Comparison of ENCODE assay signal across 8 cellular contexts in genomic region chr12:82627799-82628198, GRCh38. TPM values are rescaled to one million over a fixed set of nuclear protein-coding genes. Genes with fewer than 3 reads are reported as not detected.
A peak's percentile ranks its signal among the peaks of the same experiment; 100 is the strongest.
DNase-seq lines count a peak whose midpoint lies in the region; TF ChIP-seq lines count a peak whose summit lies in the region.

No MANE protein-coding gene starts in this region.

- no peaks in the 10 kb centered on the region for H3K4me1 Mint-ChIP-seq in HFFc6 (ENCODE audit: low read depth)

- H2AFZ ChIP-seq in OCI-LY7 (ENCODE audit: low read length): no peak overlapping the region
- H2AFZ ChIP-seq in hepatocyte: no peak overlapping the region

- H3K9me3 ChIP-seq in OCI-LY7 (ENCODE audit: low read length) (no peaks in the 10 kb centered on the region), hepatocyte (ENCODE audit: low read depth) (no peaks in the 10 kb centered on the region), esophagus muscularis mucosa (no peaks in the 10 kb centered on the region), Peyer's patch (no peaks in the 10 kb centered on the region)

- no peak overlapping the region for H3K27ac Mint-ChIP-seq in HFFc6

- H3K27me3 Mint-ChIP-seq in HFFc6 (ENCODE audit: insufficient read depth): peaks cover 3% of the 10 kb centered on the region; the same call in 1 of the 2 replicates

- DNase-seq in GM10248 (ENCODE audit: extremely low spot score): peak; percentile 37
- peak; percentile 29 for DNase-seq in HFFc6
- no peak for DNase-seq in OCI-LY7 (ENCODE audit: low spot score)
- peak; percentile 33 for DNase-seq in hepatocyte (ENCODE audit: low spot score)
- no peak for DNase-seq in esophagus muscularis mucosa (ENCODE audit: extremely low spot score)
- no peak for DNase-seq in CD1c-positive myeloid dendritic cell (ENCODE audit: extremely low spot score)
- no peak for DNase-seq in Peyer's patch
- no peak for DNase-seq in activated T-cell treated with anti-CD3 and anti-CD28 coated beads for 4 hours

- H3K36me3 Mint-ChIP-seq in HFFc6 (ENCODE audit: low read depth): no peaks in the 10 kb centered on the region

- H3K9me2 ChIP-seq in OCI-LY7 (ENCODE audit: insufficient read depth, low read length) (no peaks in the 10 kb centered on the region), hepatocyte (replicated peaks; ENCODE audit: insufficient read depth) (no peaks in the 10 kb centered on the region)

- CTCF ChIA-PET in GM10248 (lab: Yijun Ruan, JAX): interaction anchor here (1.2 kb wide), 2 partner anchors 9 to 34 kb away, joined by 3 read pairs; no protein-coding TSS in a partner anchor
- CTCF ChIA-PET in OCI-LY7 (lab: Charles Lee; ENCODE audit: unreplicated experiment): no interaction called here

- no TSS peak for BruUV-seq in OCI-LY7 (replicated peaks; lab: Mats Ljungman, UMichigan)

- no peak overlapping the region for H3K4me3 ChIP-seq in OCI-LY7 (ENCODE audit: low read depth, low read length, poor library complexity, severe bottlenecking)
- H3K4me3 ChIP-seq in hepatocyte: no peak overlapping the region
- no peak overlapping the region for H3K4me3 ChIP-seq in esophagus muscularis mucosa
- no peak overlapping the region for H3K4me3 ChIP-seq in Peyer's patch

- H4K20me1 ChIP-seq in OCI-LY7 (ENCODE audit: insufficient read depth, low read length) (no peaks in the 10 kb centered on the region), hepatocyte (ENCODE audit: insufficient read depth, poor library complexity, severe bottlenecking) (no peaks in the 10 kb centered on the region)

- H3K27ac ChIP-seq in OCI-LY7 (ENCODE audit: low read depth, low read length, poor library complexity, severe bottlenecking) (no peak overlapping the region), hepatocyte (no peak overlapping the region), esophagus muscularis mucosa (replicated peaks in 1 of 4) (no peak overlapping the region), Peyer's patch (no peak overlapping the region)

- intact Hi-C loops in OCI-LY7 (cut with micrococcal nuclease; ENCODE audit: unreplicated experiment): no loop called here
- intact Hi-C loops in esophagus muscularis mucosa (cut with DNase I): no loop called here

- H3K27me3 ChIP-seq in hepatocyte (no peaks in the 10 kb centered on the region), esophagus muscularis mucosa (no peaks in the 10 kb centered on the region), Peyer's patch (no peaks in the 10 kb centered on the region)

- 57% methylated on average over 7 of the region's 7 CpGs for WGBS in hepatocyte (ENCODE audit: low lambda C conversion rate, missing lambda C conversion rate)
- WGBS in esophagus muscularis mucosa: 60% methylated on average over 7 of the region's 7 CpGs

- peak; percentile 36 for TF ChIP-seq CTCF in GM10248 (IDR thresholded peaks at IDR 0.05; ENCODE audit: control extremely low read depth, extremely low read depth, low read depth, missing control alignments)
- TF ChIP-seq CTCF in HFFc6 (IDR thresholded peaks at IDR 0.05): peak; percentile 60; the same call in 1 of the 2 replicates
- peak; percentile 50 for TF ChIP-seq CTCF in OCI-LY7 (conservative IDR thresholded peaks at IDR 0.05; ENCODE audit: low read length)
- TF ChIP-seq CTCF in hepatocyte (IDR thresholded peaks at IDR 0.05; ENCODE audit: poor library complexity): peak; percentile 54
- no peak for TF ChIP-seq CTCF in esophagus muscularis mucosa (IDR thresholded peaks at IDR 0.05)
- peak in 3 of 6 experiments; percentile 38 to 42 (median 41) for TF ChIP-seq CTCF in Peyer's patch (IDR thresholded peaks at IDR 0.05)

- no peaks in the 10 kb centered on the region for H3K4me1 ChIP-seq in OCI-LY7 (ENCODE audit: insufficient read depth, low read length, poor library complexity, severe bottlenecking)
- H3K4me1 ChIP-seq in hepatocyte (ENCODE audit: insufficient read depth): no peaks in the 10 kb centered on the region
- no peaks in the 10 kb centered on the region for H3K4me1 ChIP-seq in esophagus muscularis mucosa
- H3K4me1 ChIP-seq in Peyer's patch: no peaks in the 10 kb centered on the region

- POLR2A ChIA-PET in GM10248 (lab: Yijun Ruan, JAX): no interaction called here
- POLR2A ChIA-PET in OCI-LY7 (lab: Charles Lee): no interaction called here

- H3K4me3 Mint-ChIP-seq in HFFc6: no peak overlapping the region

- H3K4me2 ChIP-seq in OCI-LY7 (ENCODE audit: low read length) (no peak overlapping the region), hepatocyte (no peak overlapping the region)

- no peak for TF ChIP-seq EP300 in esophagus muscularis mucosa (IDR thresholded peaks at IDR 0.05)

- H3K79me2 ChIP-seq in OCI-LY7 (ENCODE audit: insufficient read depth, low read depth, low read length) (no peaks in the 10 kb centered on the region), hepatocyte (no peaks in the 10 kb centered on the region)

- no peak for TF ChIP-seq POLR2A in esophagus muscularis mucosa (IDR thresholded peaks at IDR 0.05; ENCODE audit: low read depth)
- no peak for TF ChIP-seq POLR2A in Peyer's patch (IDR thresholded peaks at IDR 0.05)

- H3K36me3 ChIP-seq in OCI-LY7 (ENCODE audit: insufficient read depth, low read length): no peaks in the 10 kb centered on the region
- H3K36me3 ChIP-seq in hepatocyte (replicated peaks; ENCODE audit: insufficient read depth, low read depth): no peaks in the 10 kb centered on the region
- H3K36me3 ChIP-seq in esophagus muscularis mucosa: no peaks in the 10 kb centered on the region
- no peaks in the 10 kb centered on the region for H3K36me3 ChIP-seq in Peyer's patch

- peaks cover 20% of the 10 kb centered on the region for H3K9me3 Mint-ChIP-seq in HFFc6

RNA-seq across cellular contexts. Expression of gene TMTC2, which starts 58.9 kb away (rescaled TPM):
- 1 to 10 TPM in 4 of 6 experiments, under 1 TPM in 2; 0.75 to 3.2 (median 1.1) TPM for total RNA-seq in HFFc6 (2021; fragmentation: NEBNext Ultra II Directional; extraction: Animal tissue kit (Norgen Biotek cat#: 25700))
- 8.1 and 8.4 TPM in 2 replicates for total RNA-seq in OCI-LY7 (2014; rRNA removed; shearing (Covaris generic))
- 5.6 and 6.2 TPM in 2 replicates for total RNA-seq in OCI-LY7 (2022)
- total RNA-seq in hepatocyte: 11.4 and 12.0 TPM in 2 replicates
- 1.5 and 1.7 TPM in 2 replicates for polyA plus RNA-seq in hepatocyte
- 1 to 10 TPM; 4.7 to 8.7 (median 7.3) TPM for total RNA-seq in esophagus muscularis mucosa
- total RNA-seq in Peyer's patch: 10 to 100 TPM in 1 of 4 donors, 1 to 10 TPM in 3; 7.0 to 19.8 (median 8.5) TPM

Comparison
In these comparisons a context has a peak if more than half of its experiments do, and no peak if none do; other contexts are left out.
1. DNase-seq: peak in GM10248 (single experiment), HFFc6 (single experiment) and hepatocyte (single experiment); none in OCI-LY7 (single experiment), esophagus muscularis mucosa (single experiment), CD1c-positive myeloid dendritic cell (single experiment), Peyer's patch (0 of 3) and activated T-cell treated with anti-CD3 and anti-CD28 coated beads for 4 hours (single experiment).
2. CTCF ChIP-seq: peak in GM10248 (single experiment), HFFc6 (single experiment), OCI-LY7 (single experiment) and hepatocyte (single experiment); none in esophagus muscularis mucosa (0 of 3).